In genomic region chr13:27132538-27132937, GRCh38 we compare ENCODE assay signal across 14 cellular contexts. TPM values are rescaled to one million over a fixed set of nuclear protein-coding genes. Genes with fewer than 3 reads are reported as not detected.
DNase-seq lines count a peak whose midpoint lies in the region; ATAC-seq, FAIRE-seq and TF ChIP-seq lines count a peak whose summit lies in the region.
"Had no signal": no experiment of that assay in that cellular context is flagged by ENCODE, and none has a peak within 500 bp of the region (broad histone marks: within the 10 kb centered on the region; RNA-seq: fewer than 3 reads in every experiment).

No MANE protein-coding gene starts in this region.

- ATAC-seq in GM19438 (IDR thresholded peaks at IDR 0.05; ENCODE audit: low read depth, unreplicated experiment): peak; percentile 37
- peak; percentile 34 for ATAC-seq in HG03139 (IDR thresholded peaks at IDR 0.05; ENCODE audit: unreplicated experiment)
- ATAC-seq in activated naive CD8-positive, alpha-beta T cell treated with anti-CD3 and anti-CD28 coated beads, Interleukin-2, amount 50 U/mL, for 24 hours: peak; percentile 48
- ATAC-seq: PC-3 had no signal

- H3K4me3 ChIP-seq in uterus (no peak overlapping the region), A673 (ENCODE audit: low read depth, low read length, poor library complexity, severe bottlenecking) (no peak overlapping the region)
- H3K4me3 ChIP-seq: adrenal gland, smooth muscle cell had no signal

- H3K4me1 ChIP-seq in uterus (no peaks in the 10 kb centered on the region), A673 (ENCODE audit: insufficient read depth, low read length, poor library complexity, severe bottlenecking) (peaks cover 10% of the 10 kb centered on the region)
- H3K4me1 ChIP-seq: Caco-2 had no signal

- no peaks in the 10 kb centered on the region for H3K9me3 ChIP-seq in uterus
- H3K9me3 ChIP-seq in A673 (ENCODE audit: low read depth, low read length, poor library complexity, severe bottlenecking): no peaks in the 10 kb centered on the region
- H3K9me3 ChIP-seq: adrenal gland, Caco-2 had no signal

- TF ChIP-seq CTCF in uterus (IDR thresholded peaks at IDR 0.05): no peak
- TF ChIP-seq CTCF in A673 (conservative IDR thresholded peaks at IDR 0.05; ENCODE audit: low read depth, low read length): no peak

- TF ChIP-seq POLR2A in GM12891 (IDR thresholded peaks at IDR 0.05; ENCODE audit: low read depth, low read length) (no peak), uterus (IDR thresholded peaks at IDR 0.05) (no peak)

- intact Hi-C loops in uterus (cut with DNase I; ENCODE audit: low total_unique reads): no loop called here
- intact Hi-C loops in A673 (cut with micrococcal nuclease; ENCODE audit: unreplicated experiment): no loop called here

- CTCF ChIA-PET in A673 (lab: Charles Lee): no interaction called here

- H3K36me3 ChIP-seq in uterus (no peaks in the 10 kb centered on the region), A673 (ENCODE audit: insufficient read depth, low read length, poor library complexity, severe bottlenecking) (no peaks in the 10 kb centered on the region)
- H3K36me3 ChIP-seq: adrenal gland had no signal

- H3K27ac Mint-ChIP-seq in activated naive CD8-positive, alpha-beta T cell treated with anti-CD3 and anti-CD28 coated beads, Interleukin-2, amount 50 U/mL, for 24 hours: peak overlapping the region; percentile 82

- DNase-seq in GM12891 (ENCODE audit: insufficient read length, low spot score): no peak
- no peak for DNase-seq in activated naive CD8-positive, alpha-beta T cell treated with anti-CD3 and anti-CD28 coated beads, Interleukin-2, amount 50 U/mL, for 24 hours
- DNase-seq in uterus: no peak
- DNase-seq in KBM-7: no peak
- no peak for DNase-seq in NCI-H524 treated with DMSO at 0.1 percent for 48 hours (lab: John Stamatoyannopoulos, UW)
- DNase-seq in A673 (ENCODE audit: low spot score): no peak
- DNase-seq: adrenal gland, Caco-2, NCI-H1105, PC-3 had no signal

- no peaks in the 10 kb centered on the region for H3K27me3 ChIP-seq in uterus
- no peaks in the 10 kb centered on the region for H3K27me3 ChIP-seq in A673 (replicated peaks; ENCODE audit: insufficient read depth, low read depth, low read length, poor library complexity)
- H3K27me3 ChIP-seq: adrenal gland had no signal

- H3K4me3 Mint-ChIP-seq in activated naive CD8-positive, alpha-beta T cell treated with anti-CD3 and anti-CD28 coated beads, Interleukin-2, amount 50 U/mL, for 24 hours: peak overlapping the region; percentile 67

- BruUV-seq in A673 (replicated peaks; lab: Mats Ljungman, UMichigan): no TSS peak

- POLR2A ChIA-PET in A673 (lab: Charles Lee; ENCODE audit: low non-redundant PET): no interaction called here

- no peaks in the 10 kb centered on the region for H3K27me3 Mint-ChIP-seq in activated naive CD8-positive, alpha-beta T cell treated with anti-CD3 and anti-CD28 coated beads, Interleukin-2, amount 50 U/mL, for 24 hours

- FAIRE-seq in GM12891 (lab: Jason Lieb, UNC): peak; percentile 90
- FAIRE-seq: endometrium had no signal

- H3K27ac ChIP-seq in uterus (no peak overlapping the region), A673 (ENCODE audit: low read depth, low read length, poor library complexity, severe bottlenecking) (no peak overlapping the region)
- H3K27ac ChIP-seq: adrenal gland had no signal

- peaks cover 20% of the 10 kb centered on the region for H3K36me3 Mint-ChIP-seq in activated naive CD8-positive, alpha-beta T cell treated with anti-CD3 and anti-CD28 coated beads, Interleukin-2, amount 50 U/mL, for 24 hours (ENCODE audit: low read depth)

- in situ Hi-C loops in KBM-7 (cut with MboI; ENCODE audit: low pct_unique_long_range_greater_than_20kb, low sequenced_read_pairs): no loop called here

- peaks cover 78% of the 10 kb centered on the region for H3K4me1 Mint-ChIP-seq in activated naive CD8-positive, alpha-beta T cell treated with anti-CD3 and anti-CD28 coated beads, Interleukin-2, amount 50 U/mL, for 24 hours

- peaks cover 8% of the 10 kb centered on the region for H3K9me3 Mint-ChIP-seq in activated naive CD8-positive, alpha-beta T cell treated with anti-CD3 and anti-CD28 coated beads, Interleukin-2, amount 50 U/mL, for 24 hours

TF ChIP-seq in GM12891, 5 proteins besides CTCF, POLR2A, EP300 and RAD21:
- TF ChIP-seq POLR2AphosphoS5 (IDR thresholded peaks at IDR 0.05; ENCODE audit: low read depth, low read length): no peak
- TF ChIP-seq TAF1 (IDR thresholded peaks at IDR 0.05; ENCODE audit: low read depth, low read length): no peak
- TF ChIP-seq PAX5 (IDR thresholded peaks at IDR 0.05; ENCODE audit: insufficient read depth, low read length, severe bottlenecking): no peak
- no peak for TF ChIP-seq SPI1 (IDR thresholded peaks at IDR 0.05; ENCODE audit: low read depth, low read length)
- TF ChIP-seq POU2F2 (IDR thresholded peaks at IDR 0.05; ENCODE audit: low read depth, low read length): no peak

RNA-seq across cellular contexts. Expression of gene USP12, which starts 39.1 kb away (rescaled TPM):
- polyA plus RNA-seq in GM12891 (2012; ENCODE audit: low read depth, missing spikeins): 18.8 TPM
- total RNA-seq in uterus (10 to 100 TPM; 12.1 to 32.8 (median 20.5) TPM), A673 (2021) (16.6 and 18.2 TPM in 2 replicates)
